ENCODE assay signal across 1 cellular context in the genomic region with DNA sequence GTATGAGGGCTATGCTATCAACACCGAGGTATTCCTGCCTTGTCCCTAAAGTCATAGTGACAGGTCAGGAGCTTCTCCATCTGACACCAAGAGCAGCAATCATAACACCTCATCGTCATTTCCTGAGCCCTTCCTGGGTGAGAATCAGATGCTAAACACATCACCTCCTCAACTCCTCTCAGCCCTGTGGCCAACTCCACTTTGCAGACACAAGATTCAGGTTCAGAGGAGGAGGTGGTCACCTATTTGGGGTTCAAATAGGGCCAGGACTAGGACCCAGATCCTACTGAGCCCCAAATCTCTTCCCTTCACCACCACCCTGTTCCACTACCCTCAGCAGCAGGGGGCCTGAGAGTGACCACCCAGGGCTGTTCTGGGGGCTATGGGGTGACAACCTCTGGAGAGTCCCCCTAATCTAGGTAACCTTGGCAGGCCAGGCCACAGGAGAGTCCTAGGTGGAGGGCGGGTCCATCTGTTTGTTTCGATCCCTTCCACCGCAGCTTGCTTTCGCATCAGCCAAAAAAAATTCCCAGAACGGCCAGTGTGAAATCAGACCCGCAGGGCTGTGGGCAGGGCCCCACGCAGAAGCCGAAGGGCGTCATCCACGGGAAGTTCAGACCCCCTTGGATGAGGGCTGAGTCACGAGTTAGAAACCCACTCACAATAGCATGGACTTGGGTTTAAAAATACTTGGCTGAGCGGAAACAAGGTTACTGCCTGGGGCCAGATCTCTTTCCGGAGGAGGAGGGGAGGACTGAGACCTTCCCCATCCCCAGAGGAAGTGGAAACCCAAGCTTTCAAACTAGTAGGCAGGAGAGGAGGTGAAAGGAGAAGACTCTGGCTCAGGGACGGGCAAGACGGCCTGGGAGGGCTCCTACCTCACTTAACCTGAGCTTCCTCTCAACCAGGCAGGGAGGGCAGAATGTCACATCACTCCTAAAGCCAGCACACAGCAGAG.
TF ChIP-seq lines count a peak whose summit lies in the region.

No MANE protein-coding gene starts in this region.

TF ChIP-seq in GM23338, 12 proteins besides CTCF, POLR2A, EP300 and RAD21 (continued from another document):
- TF ChIP-seq, protein P1, sequence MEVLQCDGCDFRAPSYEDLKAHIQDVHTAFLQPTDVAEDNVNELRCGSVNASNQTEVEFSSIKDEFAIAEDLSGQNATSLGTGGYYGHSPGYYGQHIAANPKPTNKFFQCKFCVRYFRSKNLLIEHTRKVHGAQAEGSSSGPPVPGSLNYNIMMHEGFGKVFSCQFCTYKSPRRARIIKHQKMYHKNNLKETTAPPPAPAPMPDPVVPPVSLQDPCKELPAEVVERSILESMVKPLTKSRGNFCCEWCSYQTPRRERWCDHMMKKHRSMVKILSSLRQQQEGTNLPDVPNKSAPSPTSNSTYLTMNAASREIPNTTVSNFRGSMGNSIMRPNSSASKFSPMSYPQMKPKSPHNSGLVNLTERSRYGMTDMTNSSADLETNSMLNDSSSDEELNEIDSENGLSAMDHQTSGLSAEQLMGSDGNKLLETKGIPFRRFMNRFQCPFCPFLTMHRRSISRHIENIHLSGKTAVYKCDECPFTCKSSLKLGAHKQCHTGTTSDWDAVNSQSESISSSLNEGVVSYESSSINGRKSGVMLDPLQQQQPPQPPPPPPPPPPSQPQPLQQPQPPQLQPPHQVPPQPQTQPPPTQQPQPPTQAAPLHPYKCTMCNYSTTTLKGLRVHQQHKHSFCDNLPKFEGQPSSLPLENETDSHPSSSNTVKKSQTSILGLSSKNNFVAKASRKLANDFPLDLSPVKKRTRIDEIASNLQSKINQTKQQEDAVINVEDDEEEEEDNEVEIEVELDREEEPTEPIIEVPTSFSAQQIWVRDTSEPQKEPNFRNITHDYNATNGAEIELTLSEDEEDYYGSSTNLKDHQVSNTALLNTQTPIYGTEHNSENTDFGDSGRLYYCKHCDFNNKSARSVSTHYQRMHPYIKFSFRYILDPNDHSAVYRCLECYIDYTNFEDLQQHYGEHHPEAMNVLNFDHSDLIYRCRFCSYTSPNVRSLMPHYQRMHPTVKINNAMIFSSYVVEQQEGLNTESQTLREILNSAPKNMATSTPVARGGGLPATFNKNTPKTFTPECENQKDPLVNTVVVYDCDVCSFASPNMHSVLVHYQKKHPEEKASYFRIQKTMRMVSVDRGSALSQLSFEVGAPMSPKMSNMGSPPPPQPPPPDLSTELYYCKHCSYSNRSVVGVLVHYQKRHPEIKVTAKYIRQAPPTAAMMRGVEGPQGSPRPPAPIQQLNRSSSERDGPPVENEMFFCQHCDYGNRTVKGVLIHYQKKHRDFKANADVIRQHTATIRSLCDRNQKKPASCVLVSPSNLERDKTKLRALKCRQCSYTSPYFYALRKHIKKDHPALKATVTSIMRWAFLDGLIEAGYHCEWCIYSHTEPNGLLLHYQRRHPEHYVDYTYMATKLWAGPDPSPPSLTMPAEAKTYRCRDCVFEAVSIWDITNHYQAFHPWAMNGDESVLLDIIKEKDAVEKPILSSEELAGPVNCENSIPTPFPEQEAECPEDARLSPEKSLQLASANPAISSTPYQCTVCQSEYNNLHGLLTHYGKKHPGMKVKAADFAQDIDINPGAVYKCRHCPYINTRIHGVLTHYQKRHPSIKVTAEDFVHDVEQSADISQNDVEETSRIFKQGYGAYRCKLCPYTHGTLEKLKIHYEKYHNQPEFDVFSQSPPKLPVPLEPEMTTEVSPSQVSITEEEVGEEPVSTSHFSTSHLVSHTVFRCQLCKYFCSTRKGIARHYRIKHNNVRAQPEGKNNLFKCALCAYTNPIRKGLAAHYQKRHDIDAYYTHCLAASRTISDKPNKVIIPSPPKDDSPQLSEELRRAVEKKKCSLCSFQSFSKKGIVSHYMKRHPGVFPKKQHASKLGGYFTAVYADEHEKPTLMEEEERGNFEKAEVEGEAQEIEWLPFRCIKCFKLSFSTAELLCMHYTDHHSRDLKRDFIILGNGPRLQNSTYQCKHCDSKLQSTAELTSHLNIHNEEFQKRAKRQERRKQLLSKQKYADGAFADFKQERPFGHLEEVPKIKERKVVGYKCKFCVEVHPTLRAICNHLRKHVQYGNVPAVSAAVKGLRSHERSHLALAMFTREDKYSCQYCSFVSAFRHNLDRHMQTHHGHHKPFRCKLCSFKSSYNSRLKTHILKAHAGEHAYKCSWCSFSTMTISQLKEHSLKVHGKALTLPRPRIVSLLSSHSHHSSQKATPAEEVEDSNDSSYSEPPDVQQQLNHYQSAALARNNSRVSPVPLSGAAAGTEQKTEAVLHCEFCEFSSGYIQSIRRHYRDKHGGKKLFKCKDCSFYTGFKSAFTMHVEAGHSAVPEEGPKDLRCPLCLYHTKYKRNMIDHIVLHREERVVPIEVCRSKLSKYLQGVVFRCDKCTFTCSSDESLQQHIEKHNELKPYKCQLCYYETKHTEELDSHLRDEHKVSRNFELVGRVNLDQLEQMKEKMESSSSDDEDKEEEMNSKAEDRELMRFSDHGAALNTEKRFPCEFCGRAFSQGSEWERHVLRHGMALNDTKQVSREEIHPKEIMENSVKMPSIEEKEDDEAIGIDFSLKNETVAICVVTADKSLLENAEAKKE (CRISPR knock-in tag; IDR thresholded peaks at IDR 0.05): no peak
- TF ChIP-seq EZH2 (IDR thresholded peaks at IDR 0.05; ENCODE audit: low read depth, unreplicated experiment) (no peak), JUNB (IDR thresholded peaks at IDR 0.05; ENCODE audit: unreplicated experiment) (no peak), NANOG (IDR thresholded peaks at IDR 0.05; ENCODE audit: borderline replicate concordance) (no peak), EZH2phosphoT487 (IDR thresholded peaks at IDR 0.05; ENCODE audit: unreplicated experiment) (no peak), POLR2AphosphoS5 (IDR thresholded peaks at IDR 0.05; ENCODE audit: low read depth) (no peak), ETS1 (IDR thresholded peaks at IDR 0.05) (no peak), STAT1 (IDR thresholded peaks at IDR 0.05; ENCODE audit: unreplicated experiment) (no peak)
- TF ChIP-seq, protein P2, sequence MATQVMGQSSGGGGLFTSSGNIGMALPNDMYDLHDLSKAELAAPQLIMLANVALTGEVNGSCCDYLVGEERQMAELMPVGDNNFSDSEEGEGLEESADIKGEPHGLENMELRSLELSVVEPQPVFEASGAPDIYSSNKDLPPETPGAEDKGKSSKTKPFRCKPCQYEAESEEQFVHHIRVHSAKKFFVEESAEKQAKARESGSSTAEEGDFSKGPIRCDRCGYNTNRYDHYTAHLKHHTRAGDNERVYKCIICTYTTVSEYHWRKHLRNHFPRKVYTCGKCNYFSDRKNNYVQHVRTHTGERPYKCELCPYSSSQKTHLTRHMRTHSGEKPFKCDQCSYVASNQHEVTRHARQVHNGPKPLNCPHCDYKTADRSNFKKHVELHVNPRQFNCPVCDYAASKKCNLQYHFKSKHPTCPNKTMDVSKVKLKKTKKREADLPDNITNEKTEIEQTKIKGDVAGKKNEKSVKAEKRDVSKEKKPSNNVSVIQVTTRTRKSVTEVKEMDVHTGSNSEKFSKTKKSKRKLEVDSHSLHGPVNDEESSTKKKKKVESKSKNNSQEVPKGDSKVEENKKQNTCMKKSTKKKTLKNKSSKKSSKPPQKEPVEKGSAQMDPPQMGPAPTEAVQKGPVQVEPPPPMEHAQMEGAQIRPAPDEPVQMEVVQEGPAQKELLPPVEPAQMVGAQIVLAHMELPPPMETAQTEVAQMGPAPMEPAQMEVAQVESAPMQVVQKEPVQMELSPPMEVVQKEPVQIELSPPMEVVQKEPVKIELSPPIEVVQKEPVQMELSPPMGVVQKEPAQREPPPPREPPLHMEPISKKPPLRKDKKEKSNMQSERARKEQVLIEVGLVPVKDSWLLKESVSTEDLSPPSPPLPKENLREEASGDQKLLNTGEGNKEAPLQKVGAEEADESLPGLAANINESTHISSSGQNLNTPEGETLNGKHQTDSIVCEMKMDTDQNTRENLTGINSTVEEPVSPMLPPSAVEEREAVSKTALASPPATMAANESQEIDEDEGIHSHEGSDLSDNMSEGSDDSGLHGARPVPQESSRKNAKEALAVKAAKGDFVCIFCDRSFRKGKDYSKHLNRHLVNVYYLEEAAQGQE (IDR thresholded peaks at IDR 0.05; ENCODE audit: unreplicated experiment): no peak
